In the genomic region with DNA sequence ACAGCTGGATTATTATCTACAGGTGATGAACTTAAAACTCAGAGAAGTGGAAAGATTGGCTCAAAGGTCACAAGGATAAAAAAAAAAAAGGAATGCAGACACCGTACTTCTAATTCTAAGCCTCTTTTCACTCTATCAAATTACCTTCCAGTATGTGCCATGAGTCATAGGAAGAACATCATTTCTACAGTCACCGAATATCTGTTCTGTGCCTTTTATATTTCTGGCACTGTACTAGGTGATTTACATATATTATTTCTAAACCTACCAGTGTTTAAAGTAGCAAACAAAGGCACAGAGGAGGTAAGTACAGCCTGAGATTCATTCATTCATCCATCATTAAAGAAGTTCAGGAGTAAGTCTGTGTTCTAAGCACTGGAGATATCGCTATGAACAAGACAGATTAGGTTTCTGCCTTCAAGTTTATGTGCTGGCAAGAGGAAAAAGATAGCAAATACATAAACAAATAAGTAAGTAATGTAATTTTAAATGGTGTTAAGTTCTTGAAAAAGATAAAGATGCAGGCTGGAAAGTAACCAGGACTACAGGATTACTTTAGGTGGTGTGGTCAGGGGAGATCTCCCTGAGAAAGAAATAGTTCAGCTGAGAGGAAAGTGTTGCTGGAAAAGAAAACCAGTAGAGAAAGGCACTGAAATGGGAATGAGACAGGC, we compare ENCODE assay signal across 16 cellular contexts.
A peak's percentile ranks its signal among the peaks of the same experiment; 100 is the strongest.
DNase-seq lines count a peak whose midpoint lies in the region; ATAC-seq and TF ChIP-seq lines count a peak whose summit lies in the region.
"Had no signal": no experiment of that assay in that cellular context is flagged by ENCODE, and none has a peak within 500 bp of the region (broad histone marks: within the 10 kb centered on the region; RNA-seq: fewer than 3 reads in every experiment).

No MANE protein-coding gene starts in this region.

- TF ChIP-seq CTCF in nephron (IDR thresholded peaks at IDR 0.05; ENCODE audit: unreplicated experiment in 3 of 3) = no peak

- no peaks in the 10 kb centered on the region for H3K27me3 Mint-ChIP-seq in nephron (ENCODE audit: low read depth)
- peaks cover 0 to 3% (median 2%) of the 10 kb centered on the region in 3 donors for H3K27me3 Mint-ChIP-seq in immature natural killer cell (ENCODE audit: low read depth in 3 of 3)
- peaks cover 12% of the 10 kb centered on the region for H3K27me3 Mint-ChIP-seq in activated CD8-positive, alpha-beta T cell treated with anti-CD3 and anti-CD28 coated beads, Interleukin-2, amount 10 ng/mL, durations not matched to agents 7 days and 5 days (ENCODE audit: low read depth)
- H3K27me3 Mint-ChIP-seq: dendritic cell treated with granulocyte-macrophage colony-stimulating factor and Interleukin-4, amounts not matched to agents 40 ng/mL and 50 ng/mL, for 4 days had no signal

- H3K27ac Mint-ChIP-seq in nephron (peak overlapping the region in 2 of 3 experiments; percentile 1 to 4), immature natural killer cell (no peak overlapping the region)
- H3K27ac Mint-ChIP-seq in activated CD8-positive, alpha-beta T cell treated with anti-CD3 and anti-CD28 coated beads, Interleukin-2, amount 10 ng/mL, durations not matched to agents 7 days and 5 days = no peak overlapping the region
- H3K27ac Mint-ChIP-seq: activated naive CD4-positive, alpha-beta T cell treated with anti-CD3 and anti-CD28 coated beads, Interleukin-2, amount 50 U/mL, for 24 hours; dendritic cell treated with granulocyte-macrophage colony-stimulating factor and Interleukin-4, amounts not matched to agents 40 ng/mL and 50 ng/mL, for 4 days had no signal

- ATAC-seq in GM18868 (IDR thresholded peaks at IDR 0.05; ENCODE audit: unreplicated experiment) = no peak
- ATAC-seq in activated CD8-positive, alpha-beta T cell treated with anti-CD3 and anti-CD28 coated beads, Interleukin-2, amount 10 ng/mL, durations not matched to agents 7 days and 5 days = no peak
- ATAC-seq: lower lobe of right lung, Panc1, pancreas had no signal

- peaks cover 72% of the 10 kb centered on the region for H3K4me1 Mint-ChIP-seq in nephron
- no peaks in the 10 kb centered on the region for H3K4me1 Mint-ChIP-seq in immature natural killer cell
- no peaks in the 10 kb centered on the region for H3K4me1 Mint-ChIP-seq in activated CD8-positive, alpha-beta T cell treated with anti-CD3 and anti-CD28 coated beads, Interleukin-2, amount 10 ng/mL, durations not matched to agents 7 days and 5 days (ENCODE audit: low read depth)
- H3K4me1 Mint-ChIP-seq: activated naive CD4-positive, alpha-beta T cell treated with anti-CD3 and anti-CD28 coated beads, Interleukin-2, amount 50 U/mL, for 24 hours had no signal

- POLR2A ChIA-PET in activated CD8-positive, alpha-beta T cell treated with anti-CD3 and anti-CD28 coated beads, Interleukin-2, amount 10 ng/mL, durations not matched to agents 7 days and 5 days (lab: Charles Lee) = no interaction called here

- peak; percentile 81 for DNase-seq in COLO829 (ENCODE audit: low spot score)
- DNase-seq in NCI-H226 = peak; percentile 47
- DNase-seq in dedifferentiated amniotic fluid mesenchymal stem cell (ENCODE audit: extremely low spot score) = peak; percentile 32
- no peak for DNase-seq in immature natural killer cell
- DNase-seq in SKM-1 (lab: John Stamatoyannopoulos, UW; ENCODE audit: unreplicated experiment) = no peak
- DNase-seq in activated CD8-positive, alpha-beta T cell treated with anti-CD3 and anti-CD28 coated beads, Interleukin-2, amount 10 ng/mL, durations not matched to agents 7 days and 5 days = no peak
- DNase-seq: GF-D8, glutamatergic neuron, lower lobe of right lung, pancreas, T1000 had no signal

- CTCF ChIA-PET in activated CD8-positive, alpha-beta T cell treated with anti-CD3 and anti-CD28 coated beads, Interleukin-2, amount 10 ng/mL, durations not matched to agents 7 days and 5 days (lab: Charles Lee) = no interaction called here

- H3K36me3 Mint-ChIP-seq in nephron (ENCODE audit: low read depth) = no peaks in the 10 kb centered on the region
- no peaks in the 10 kb centered on the region for H3K36me3 Mint-ChIP-seq in immature natural killer cell
- no peaks in the 10 kb centered on the region for H3K36me3 Mint-ChIP-seq in activated CD8-positive, alpha-beta T cell treated with anti-CD3 and anti-CD28 coated beads, Interleukin-2, amount 10 ng/mL, durations not matched to agents 7 days and 5 days (ENCODE audit: low read depth)
- H3K36me3 Mint-ChIP-seq: activated naive CD4-positive, alpha-beta T cell treated with anti-CD3 and anti-CD28 coated beads, Interleukin-2, amount 50 U/mL, for 24 hours had no signal

- H3K9me3 Mint-ChIP-seq in nephron (no peaks in the 10 kb centered on the region), immature natural killer cell (peaks cover 0 to 6% (median 0%) of the 10 kb centered on the region in 6 donors)
- H3K9me3 Mint-ChIP-seq in activated CD8-positive, alpha-beta T cell treated with anti-CD3 and anti-CD28 coated beads, Interleukin-2, amount 10 ng/mL, durations not matched to agents 7 days and 5 days (ENCODE audit: insufficient read depth) = no peaks in the 10 kb centered on the region
- H3K9me3 Mint-ChIP-seq: activated naive CD4-positive, alpha-beta T cell treated with anti-CD3 and anti-CD28 coated beads, Interleukin-2, amount 50 U/mL, for 24 hours; dendritic cell treated with granulocyte-macrophage colony-stimulating factor and Interleukin-4, amounts not matched to agents 40 ng/mL and 50 ng/mL, for 4 days had no signal

- H3K4me3 Mint-ChIP-seq in nephron (no peak overlapping the region), immature natural killer cell (no peak overlapping the region)
- H3K4me3 Mint-ChIP-seq in activated CD8-positive, alpha-beta T cell treated with anti-CD3 and anti-CD28 coated beads, Interleukin-2, amount 10 ng/mL, durations not matched to agents 7 days and 5 days = no peak overlapping the region
- H3K4me3 Mint-ChIP-seq: activated naive CD4-positive, alpha-beta T cell treated with anti-CD3 and anti-CD28 coated beads, Interleukin-2, amount 50 U/mL, for 24 hours; dendritic cell treated with granulocyte-macrophage colony-stimulating factor and Interleukin-4, amounts not matched to agents 40 ng/mL and 50 ng/mL, for 4 days had no signal

Comparison
In these comparisons a context has a peak if more than half of its experiments do, and no peak if none do; other contexts are left out.
1. DNase-seq: peak in COLO829 (single experiment), NCI-H226 (single experiment) and dedifferentiated amniotic fluid mesenchymal stem cell (single experiment); none in immature natural killer cell (0 of 3), SKM-1 (single experiment) and activated CD8-positive, alpha-beta T cell treated with anti-CD3 and anti-CD28 coated beads, Interleukin-2, amount 10 ng/mL, durations not matched to agents 7 days and 5 days (single experiment).
2. H3K27ac Mint-ChIP-seq: peak in nephron (2 of 3); none in immature natural killer cell (0 of 6) and activated CD8-positive, alpha-beta T cell treated with anti-CD3 and anti-CD28 coated beads, Interleukin-2, amount 10 ng/mL, durations not matched to agents 7 days and 5 days (single experiment).